In the genomic region with DNA sequence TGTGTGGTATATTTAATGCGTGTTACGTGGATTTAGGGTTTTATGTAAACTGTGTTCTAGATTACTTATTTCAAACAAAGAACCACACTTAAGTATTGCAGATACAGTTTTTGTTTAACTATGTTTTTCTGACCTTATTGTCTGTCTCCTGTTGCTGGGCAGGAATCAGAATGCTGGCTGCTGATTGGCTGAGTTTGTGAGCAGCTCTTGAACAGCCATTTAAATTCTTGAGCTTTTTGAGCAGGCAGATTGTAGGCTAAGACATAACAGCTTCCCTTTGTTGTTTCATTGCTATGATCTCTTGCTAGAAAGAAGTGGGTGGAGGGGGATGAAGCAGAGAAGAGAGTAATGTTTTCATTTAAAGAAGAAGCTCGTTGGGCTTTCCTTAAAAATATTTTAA, we compare ENCODE assay signal across 8 cellular contexts. TPM values are rescaled to one million over a fixed set of nuclear protein-coding genes. Genes with fewer than 3 reads are reported as not detected.
DNase-seq lines count a peak whose midpoint lies in the region; ATAC-seq and TF ChIP-seq lines count a peak whose summit lies in the region.

No MANE protein-coding gene starts in this region.

- CTCF ChIA-PET in T-cell (lab: Charles Lee) = interaction anchor here (0.6 to 7.5 kb wide), 33 partner anchors 8 to 232 kb away, joined by 3 to 115 read pairs (median 6); partner anchors contain the start of gene ATF7IP (in 2 of the 2)

- H3K9me3 Mint-ChIP-seq in T-cell = peaks cover 0 to 15% (median 10%) of the 10 kb centered on the region in 3 donors

- H3K4me3 ChIP-seq in astrocyte of the cerebellum (ENCODE audit: low read depth, low read length) = no peak overlapping the region

- peaks cover 66 to 70% (median 67%) of the 10 kb centered on the region in 3 donors for H3K4me1 Mint-ChIP-seq in T-cell

- peak overlapping the region; percentile 68 to 74 (median 71) for H3K4me3 Mint-ChIP-seq in T-cell

- H3K27me3 Mint-ChIP-seq in T-cell = no peaks in the 10 kb centered on the region

- peak; percentile 78 to 87 (median 81) for ATAC-seq in T-cell (replicated peaks in 1 of 4)
- ATAC-seq in HG02571 (IDR thresholded peaks at IDR 0.05; ENCODE audit: unreplicated experiment) = no peak

- in situ Hi-C loops in astrocyte of the cerebellum (cut with HindIII; ENCODE audit: low sequenced_read_pairs) = loop anchor here (5.0 kb wide), 1 partner anchor 160 kb away; no protein-coding TSS in a partner anchor

- DNase-seq in SIG-M5 treated with dmso at 0.1 percent for 504 hours (lab: John Stamatoyannopoulos, UW; ENCODE audit: unreplicated experiment) (peak; percentile 32), SIG-M5 (lab: John Stamatoyannopoulos, UW) (no peak), T-cell (peak; percentile 19 to 87 (median 75)), astrocyte of the cerebellum (ENCODE audit: low read depth) (peak; percentile 83), hepatic stellate cell (ENCODE audit: low spot score) (peak; percentile 58), retina (peak; percentile 39), NCI-H187 treated with DMSO at 0.1 percent for 48 hours (lab: John Stamatoyannopoulos, UW) (no peak)

- no peak for TF ChIP-seq CTCF in astrocyte of the cerebellum (IDR thresholded peaks at IDR 0.05; ENCODE audit: low read depth, low read length, missing control alignments)

- H3K27ac Mint-ChIP-seq in T-cell = peak overlapping the region; percentile 85 to 90

- peaks cover 38% of the 10 kb centered on the region for H3K36me3 Mint-ChIP-seq in T-cell

- POLR2A ChIA-PET in T-cell (lab: Charles Lee) = interaction anchor here (0.5 to 2.7 kb wide), 16 partner anchors 8 to 1275 kb away, joined by 3 to 27 read pairs (median 4); partner anchors contain the start of gene ATF7IP (in 2 of the 2)

RNA-seq across cellular contexts. Expression of gene ATF7IP, which starts 52.2 kb away (rescaled TPM):
- total RNA-seq in T-cell = 100 to 1,000 TPM; 112 to 165 (median 147) TPM

Comparison
In these comparisons a context has a peak if more than half of its experiments do, and no peak if none do; other contexts are left out.
1. DNase-seq: peak in SIG-M5 treated with dmso at 0.1 percent for 504 hours (single experiment), T-cell (34 of 34), astrocyte of the cerebellum (single experiment), hepatic stellate cell (single experiment) and retina (single experiment); none in SIG-M5 (single experiment) and NCI-H187 treated with DMSO at 0.1 percent for 48 hours (single experiment).